Comparison of ENCODE assay signal across 26 cellular contexts in genomic region chr6:19822134-19822533, GRCh38. TPM values are rescaled to one million over a fixed set of nuclear protein-coding genes. Genes with fewer than 3 reads are reported as not detected.
"Had no signal": no experiment of that assay in that cellular context is flagged by ENCODE, and none has a peak within 500 bp of the region (broad histone marks: within the 10 kb centered on the region; RNA-seq: fewer than 3 reads in every experiment).

No MANE protein-coding gene starts in this region.

- H3K4me1 Mint-ChIP-seq: naive thymus-derived CD8-positive, alpha-beta T cell; neural crest cell; stimulated activated effector memory CD8-positive, alpha-beta T cell treated with anti-CD3 and anti-CD28 coated beads, Interleukin-12 subunit alpha, Interleukin-12 subunit beta, amount 100 ng/mL, for 72 hours; stimulated activated naive B cell treated with anti-CD40 and anti-IgM and Interleukin-4, amounts not matched to agents 10 μg/mL and 1 μg/mL and 100 μg/mL, for 72 hours had no signal

- H3K9me3 ChIP-seq: neutrophil, pancreas, psoas muscle, right lobe of liver, sigmoid colon, stomach, thoracic aorta, thyroid gland, upper lobe of left lung, vagina had no signal

- H3K36me3 Mint-ChIP-seq: naive thymus-derived CD8-positive, alpha-beta T cell; natural killer cell treated with Interleukin-12 subunit alpha and Interleukin-12 subunit beta and Interleukin-15 and Interleukin-18, amount 100 ng/mL, for 72 hours; stimulated activated effector memory CD8-positive, alpha-beta T cell treated with anti-CD3 and anti-CD28 coated beads, Interleukin-12 subunit alpha, Interleukin-12 subunit beta, amount 100 ng/mL, for 72 hours; stimulated activated naive B cell treated with anti-CD40 and anti-IgM and Interleukin-4, amounts not matched to agents 10 μg/mL and 1 μg/mL and 100 μg/mL, for 72 hours had no signal

- H3K27ac ChIP-seq: neutrophil, pancreas, psoas muscle, right lobe of liver, sigmoid colon, stomach, thoracic aorta, thyroid gland, tibial nerve, upper lobe of left lung, vagina had no signal

- H3K27ac Mint-ChIP-seq: naive thymus-derived CD8-positive, alpha-beta T cell; natural killer cell treated with Interleukin-12 subunit alpha and Interleukin-12 subunit beta and Interleukin-15 and Interleukin-18, amount 100 ng/mL, for 72 hours; stimulated activated effector memory CD8-positive, alpha-beta T cell treated with anti-CD3 and anti-CD28 coated beads, Interleukin-12 subunit alpha, Interleukin-12 subunit beta, amount 100 ng/mL, for 72 hours; stimulated activated naive B cell treated with anti-CD40 and anti-IgM and Interleukin-4, amounts not matched to agents 10 μg/mL and 1 μg/mL and 100 μg/mL, for 72 hours; stimulated activated naive CD8-positive, alpha-beta T cell treated with anti-CD3 and anti-CD28 coated beads, Interleukin-15, Interleukin-2, amounts not matched to agents 100 ng/mL and 50 ng/mL, for 24 hours had no signal

- H3K4me1 ChIP-seq: pancreas, psoas muscle, right lobe of liver, sigmoid colon, stomach, thyroid gland, tibial nerve, upper lobe of left lung, vagina had no signal

- H3K4me3 Mint-ChIP-seq: naive thymus-derived CD8-positive, alpha-beta T cell; natural killer cell treated with Interleukin-12 subunit alpha and Interleukin-12 subunit beta and Interleukin-15 and Interleukin-18, amount 100 ng/mL, for 72 hours; neural crest cell; stimulated activated effector memory CD8-positive, alpha-beta T cell treated with anti-CD3 and anti-CD28 coated beads, Interleukin-12 subunit alpha, Interleukin-12 subunit beta, amount 100 ng/mL, for 72 hours; stimulated activated naive B cell treated with anti-CD40 and anti-IgM and Interleukin-4, amounts not matched to agents 10 μg/mL and 1 μg/mL and 100 μg/mL, for 72 hours; stimulated activated naive CD8-positive, alpha-beta T cell treated with anti-CD3 and anti-CD28 coated beads, Interleukin-15, Interleukin-2, amounts not matched to agents 100 ng/mL and 50 ng/mL, for 24 hours had no signal

- H3K9me3 Mint-ChIP-seq: stimulated activated effector memory CD8-positive, alpha-beta T cell treated with anti-CD3 and anti-CD28 coated beads, Interleukin-12 subunit alpha, Interleukin-12 subunit beta, amount 100 ng/mL, for 72 hours had no signal

- H3K4me3 ChIP-seq: pancreas, psoas muscle, right lobe of liver, sigmoid colon, stomach, thoracic aorta, thyroid gland, tibial nerve, upper lobe of left lung, vagina had no signal

- H3K27me3 Mint-ChIP-seq: stimulated activated naive B cell treated with anti-CD40 and anti-IgM and Interleukin-4, amounts not matched to agents 10 μg/mL and 1 μg/mL and 100 μg/mL, for 72 hours had no signal

- ATAC-seq: naive thymus-derived CD8-positive, alpha-beta T cell; natural killer cell treated with Interleukin-12 subunit alpha and Interleukin-12 subunit beta and Interleukin-15 and Interleukin-18, amount 100 ng/mL, for 72 hours; pancreas; psoas muscle; right cardiac atrium; right lobe of liver; stimulated activated effector memory CD8-positive, alpha-beta T cell treated with anti-CD3 and anti-CD28 coated beads, Interleukin-12 subunit alpha, Interleukin-12 subunit beta, amount 100 ng/mL, for 72 hours; stimulated activated naive B cell treated with anti-CD40 and anti-IgM and Interleukin-4, amounts not matched to agents 10 μg/mL and 1 μg/mL and 100 μg/mL, for 72 hours had no signal

- DNase-seq: naive thymus-derived CD8-positive, alpha-beta T cell; nucleus accumbens; pancreas; psoas muscle; right cardiac atrium; right lobe of liver; sigmoid colon; small intestine; stimulated activated CD4-positive, alpha-beta T cell treated with anti-CD3 and anti-CD28 coated beads, Interleukin-15, amount 100 ng/mL, for 24 hours; stimulated activated CD4-positive, alpha-beta T cell treated with anti-CD3 and anti-CD28 coated beads, Interleukin-2, amount 100 ng/mL, for 24 hours; stimulated activated CD4-positive, alpha-beta T cell treated with anti-CD3 and anti-CD28 coated beads, Interleukin-2, amount 100 ng/mL, for 48 hours; stimulated activated CD4-positive, alpha-beta T cell treated with anti-CD3 and anti-CD28 coated beads, Interleukin-4, amount 100 ng/mL, for 24 hours; stimulated activated naive B cell treated with anti-CD40 and anti-IgM and Interleukin-4, amounts not matched to agents 10 μg/mL and 1 μg/mL and 100 μg/mL, for 72 hours; stimulated activated naive CD4-positive, alpha-beta T cell treated with Interleukin-2 at 50 U/mL for 16 hours; stomach; thyroid gland; trophoblast cell; upper lobe of left lung had no signal

- H3K36me3 ChIP-seq: neutrophil, pancreas, right lobe of liver, sigmoid colon, stomach, thoracic aorta, thyroid gland, tibial nerve, upper lobe of left lung, vagina had no signal

RNA-seq across cellular contexts. Expression of gene ID4, which starts 15.0 kb away (rescaled TPM):
- total RNA-seq: naive thymus-derived CD8-positive, alpha-beta T cell; natural killer cell treated with Interleukin-12 subunit alpha and Interleukin-12 subunit beta and Interleukin-15 and Interleukin-18, amount 100 ng/mL, for 72 hours had no signal
